12 cellular contexts compared by ENCODE assay signal in genomic region chr1:21521717-21522060, GRCh38. TPM values are rescaled to one million over a fixed set of nuclear protein-coding genes. Genes with fewer than 3 reads are reported as not detected.
"Had no signal": no experiment of that assay in that cellular context is flagged by ENCODE, and none has a peak within 500 bp of the region (broad histone marks: within the 10 kb centered on the region; RNA-seq: fewer than 3 reads in every experiment).

No MANE protein-coding gene starts in this region.

- H3K36me3 ChIP-seq: HAP-1 had no signal

- H3K4me3 ChIP-seq: GM23248, HAP-1 had no signal

- H3K9me3 ChIP-seq: HAP-1 had no signal

- H3K9ac ChIP-seq: GM23248, KMS-11 had no signal

- DNase-seq: GM23248, GOT3, H7, HFFc6, Kasumi-1, KBM-7 had no signal

- H3K27ac ChIP-seq: GM23248, KMS-11 had no signal

- FAIRE-seq: HTR-8/SVneo had no signal

- H3K4me2 ChIP-seq: KMS-11 had no signal

- H2AFZ ChIP-seq: GM23248 had no signal

- ATAC-seq: HCT116 had no signal

RNA-seq across cellular contexts. Expression of gene ALPL, which starts 12.5 kb away (rescaled TPM):
- total RNA-seq: GM23248, H4, HT-29 had no signal
